In the genomic region with DNA sequence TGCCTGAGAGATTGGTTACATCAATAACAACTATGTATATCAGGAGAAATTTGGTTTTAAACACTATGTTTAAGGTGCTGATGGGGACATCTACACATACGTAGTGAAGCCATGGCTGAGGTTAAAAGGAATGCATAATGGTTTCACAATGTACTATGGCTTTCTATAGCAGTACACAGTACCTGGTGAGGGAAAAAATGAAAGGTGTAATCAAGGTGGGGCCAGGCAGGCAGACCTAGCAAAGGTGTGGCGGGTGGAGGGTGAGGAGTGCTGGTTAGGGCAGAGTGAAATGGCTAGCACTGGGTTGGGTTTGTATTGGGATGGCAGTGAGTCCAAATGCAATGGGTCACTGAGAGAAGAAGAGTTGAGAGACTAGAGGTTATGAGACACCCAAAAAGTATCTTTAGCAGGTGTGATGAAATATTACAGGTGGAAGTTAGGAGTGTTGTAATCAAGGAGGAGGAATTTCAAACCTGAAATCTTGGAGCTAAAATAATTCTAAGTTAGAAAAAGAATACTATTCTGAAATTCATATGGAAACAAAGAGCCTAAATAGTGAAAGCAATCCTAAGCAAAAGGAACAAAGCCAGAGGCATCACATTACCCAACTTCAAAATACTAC, we compare ENCODE assay signal across 1 cellular context.
TF ChIP-seq lines count a peak whose summit lies in the region.

No MANE protein-coding gene starts in this region.

TF ChIP-seq in HepG2, 621 proteins besides CTCF, POLR2A, EP300 and RAD21:
- TF ChIP-seq HNF4G (IDR thresholded peaks at IDR 0.05; ENCODE audit: borderline replicate concordance, low read depth, low read length): no peak
- no peak for TF ChIP-seq HNF4G (CRISPR knock-in tag; IDR thresholded peaks at IDR 0.05; ENCODE audit: borderline replicate concordance, low read depth)
- TF ChIP-seq ZNF775 (CRISPR knock-in tag; IDR thresholded peaks at IDR 0.05; ENCODE audit: borderline replicate concordance): no peak
- TF ChIP-seq CEBPB (IDR thresholded peaks at IDR 0.05; ENCODE audit: borderline replicate concordance, low read depth, low read length): peak; percentile 54; the same call in 1 of the 2 replicates
